18 cellular contexts compared by ENCODE assay signal in the genomic region with DNA sequence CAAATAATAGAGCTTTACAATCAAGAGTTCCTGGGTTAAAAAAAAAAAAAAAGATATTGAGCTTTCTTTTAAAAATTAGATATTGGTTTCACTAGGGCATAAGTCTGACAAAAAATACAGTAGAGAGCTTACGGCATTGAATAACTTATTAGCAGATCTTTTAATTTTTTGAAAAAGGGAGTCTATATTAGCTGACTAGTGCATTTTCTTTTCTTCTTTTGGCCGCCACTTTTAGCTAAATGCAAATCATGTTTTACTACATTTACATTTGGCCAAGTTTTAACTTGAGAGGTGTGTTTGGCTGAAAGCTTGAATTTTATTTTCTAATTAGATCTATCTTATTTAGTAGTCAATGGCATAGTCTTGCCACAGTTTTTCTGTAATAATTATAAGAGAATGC. TPM values are rescaled to one million over a fixed set of nuclear protein-coding genes. Genes with fewer than 3 reads are reported as not detected.
DNase-seq lines count a peak whose midpoint lies in the region; ATAC-seq, FAIRE-seq and TF ChIP-seq lines count a peak whose summit lies in the region.
"Had no signal": no experiment of that assay in that cellular context is flagged by ENCODE, and none has a peak within 500 bp of the region (broad histone marks: within the 10 kb centered on the region; RNA-seq: fewer than 3 reads in every experiment).

No MANE protein-coding gene starts in this region.

- no peaks in the 10 kb centered on the region for H4K20me1 ChIP-seq in H1 (replicated peaks in 1 of 2; ENCODE audit: control insufficient read depth in 1 of 2, insufficient read depth in 2 of 2, low read length in 2 of 2)

- no peak overlapping the region for H2BK12ac ChIP-seq in H1 (ENCODE audit: low read depth, low read length)

- H3K36me3 Mint-ChIP-seq in activated CD8-positive, alpha-beta T cell treated with anti-CD3 and anti-CD28 coated beads, Interleukin-2, amount 10 ng/mL, durations not matched to agents 7 days and 5 days (ENCODE audit: low read depth) = no peaks in the 10 kb centered on the region
- no peaks in the 10 kb centered on the region for H3K36me3 Mint-ChIP-seq in Calu3 (ENCODE audit: insufficient read depth, unreplicated experiment)
- H3K36me3 Mint-ChIP-seq: IgD-negative memory B cell had no signal

- TF ChIP-seq POLR2A in H1 (IDR thresholded peaks at IDR 0.05; ENCODE audit: control extremely low read depth in 1 of 2, low read depth in 2 of 2, low read length in 2 of 2) (no peak), lower leg skin (IDR thresholded peaks at IDR 0.05) (no peak)

- H3K14ac ChIP-seq in H1 (ENCODE audit: insufficient read length) = no peak overlapping the region

- no peak overlapping the region for H2BK20ac ChIP-seq in H1 (ENCODE audit: low read length)

- H2AK5ac ChIP-seq in H1 (ENCODE audit: low read depth, low read length) = no peak overlapping the region; the same call in 1 of the 2 replicates
- no peak overlapping the region for H2AK5ac ChIP-seq in mesendoderm (ENCODE audit: low read length)

- H3K23ac ChIP-seq in H1 (ENCODE audit: insufficient read length) (no peak overlapping the region), mesendoderm (ENCODE audit: low read length) (no peak overlapping the region)

- no peaks in the 10 kb centered on the region for H3K4me1 Mint-ChIP-seq in activated CD8-positive, alpha-beta T cell treated with anti-CD3 and anti-CD28 coated beads, Interleukin-2, amount 10 ng/mL, durations not matched to agents 7 days and 5 days (ENCODE audit: low read depth)
- no peaks in the 10 kb centered on the region for H3K4me1 Mint-ChIP-seq in Calu3 (ENCODE audit: low read depth, unreplicated experiment)

- FAIRE-seq in GM18507 (lab: Jason Lieb, UNC) = peak; percentile 5
- FAIRE-seq in H1 (lab: Jason Lieb, UNC) = no peak
- FAIRE-seq: G401.6 had no signal

- CTCF ChIA-PET in H1 (lab: Charles Lee; ENCODE audit: partially characterized antibody) = interaction anchor here (0.7 to 1.0 kb wide), 7 partner anchors 8 to 617 kb away, joined by 3 to 7 read pairs (median 3); no protein-coding TSS in a partner anchor
- CTCF ChIA-PET in activated CD8-positive, alpha-beta T cell treated with anti-CD3 and anti-CD28 coated beads, Interleukin-2, amount 10 ng/mL, durations not matched to agents 7 days and 5 days (lab: Charles Lee) = interaction anchor here (1.4 kb wide), 1 partner anchor 46 kb away, joined by 3 read pairs; no protein-coding TSS in a partner anchor
- CTCF ChIA-PET in Calu3 (lab: Charles Lee) = interaction anchor here (0.7 kb wide), 1 partner anchor 494 kb away, joined by 3 read pairs; no protein-coding TSS in a partner anchor

- H3K4ac ChIP-seq in H1 (replicated peaks; ENCODE audit: insufficient read length, low read depth, low read length) (no peak overlapping the region), mesendoderm (ENCODE audit: low read depth, low read length) (no peak overlapping the region)

- TF ChIP-seq CTCF in H1 (IDR thresholded peaks at IDR 0.05; ENCODE audit: control extremely low read depth in 1 of 3, insufficient read depth in 1 of 3, low read depth in 1 of 3, low read length in 3 of 3) = no peak
- TF ChIP-seq CTCF in Calu3 (IDR thresholded peaks at IDR 0.05; ENCODE audit: unreplicated experiment) = no peak
- TF ChIP-seq CTCF in lower leg skin (IDR thresholded peaks at IDR 0.05) = no peak

- no peaks in the 10 kb centered on the region for H3K79me2 ChIP-seq in H1 (ENCODE audit: control insufficient read depth in 1 of 2, insufficient read depth in 2 of 2, low read length in 2 of 2)
- H3K79me2 ChIP-seq in mesendoderm (ENCODE audit: control insufficient read depth, insufficient read depth, low read length) = no peaks in the 10 kb centered on the region

- H3K27ac ChIP-seq in HUES64 (ENCODE audit: low read depth, low read length) (peak overlapping the region; percentile 48), H1 (ENCODE audit: low read depth, low read length) (no peak overlapping the region), mesendoderm (ENCODE audit: low read depth, low read length) (no peak overlapping the region)
- H3K27ac ChIP-seq: KMS-11, PC-9, SJCRH30 had no signal

- H3K9ac ChIP-seq in HUES64 (ENCODE audit: low read depth, low read length) (no peak overlapping the region; the same call in 1 of the 2 replicates), H1 (replicated peaks in 1 of 4; ENCODE audit: extremely low read depth in 1 of 4, low read depth in 3 of 4, low read length in 3 of 4) (no peak overlapping the region), mesendoderm (ENCODE audit: low read length) (no peak overlapping the region)
- H3K9ac ChIP-seq: KMS-11 had no signal

- no peaks in the 10 kb centered on the region for H3K27me3 ChIP-seq in HUES64 (ENCODE audit: insufficient read depth, low read length)
- H3K27me3 ChIP-seq in H1 (replicated peaks in 1 of 4; ENCODE audit: control insufficient read depth in 3 of 4, extremely low read depth in 1 of 4, insufficient read depth in 3 of 4, low read length in 3 of 4) = no peaks in the 10 kb centered on the region
- no peaks in the 10 kb centered on the region for H3K27me3 ChIP-seq in mesendoderm (ENCODE audit: insufficient read depth, low read length, poor library complexity)
- H3K27me3 ChIP-seq: SJCRH30 had no signal

- WGBS in HUES64 = 50% methylated on average over 1 of the region's 2 CpGs
- 37% methylated on average over 2 of the region's 2 CpGs; no CpG with 5 or more reads in 1 of the 2 experiments for WGBS in H1 (ENCODE audit: extremely low coverage in 1 of 2, insufficient coverage in 1 of 2, insufficient read length in 1 of 2, insufficient replicate concordance in 2 of 2, low coverage in 1 of 2, low lambda C conversion rate in 2 of 2, missing lambda C conversion rate in 1 of 2), 2 experiments
- no CpG with 5 or more reads among the region's 2 CpGs for WGBS in mesendoderm (ENCODE audit: extremely low coverage, insufficient coverage, low lambda C conversion rate)
- WGBS in lower leg skin, 2 donors = 47 to 59% methylated on average over 2 of the region's 2 CpGs

- H2AFZ ChIP-seq in H1 (ENCODE audit: low read length) = no peak overlapping the region
- H2AFZ ChIP-seq: PC-9 had no signal

- H3K36me3 ChIP-seq in HUES64 (ENCODE audit: insufficient read depth, low read length) (no peaks in the 10 kb centered on the region), H1 (ENCODE audit: control insufficient read depth in 2 of 4, insufficient read depth in 4 of 4, low read length in 3 of 4) (no peaks in the 10 kb centered on the region), mesendoderm (ENCODE audit: control insufficient read depth, insufficient read depth, low read length) (no peaks in the 10 kb centered on the region)
- H3K36me3 ChIP-seq: SJCRH30 had no signal

- H3K4me3 ChIP-seq in HUES64 (ENCODE audit: low read length) (no peak overlapping the region), H1 (ENCODE audit: extremely low read depth in 1 of 4, insufficient read depth in 2 of 4, low read depth in 3 of 4, low read length in 4 of 4) (peak overlapping the region in 1 of 4 experiments; percentile 34; a peak in 1 of 8 replicates), mesendoderm (ENCODE audit: low read length) (no peak overlapping the region), lower leg skin (ENCODE audit: low read depth, poor library complexity, severe bottlenecking) (no peak overlapping the region)
- H3K4me3 ChIP-seq: PC-9, SJCRH30 had no signal

- no peaks in the 10 kb centered on the region for H3K79me1 ChIP-seq in H1 (ENCODE audit: low read depth, low read length)
- H3K79me1 ChIP-seq in mesendoderm (ENCODE audit: low read length) = no peaks in the 10 kb centered on the region

- intact Hi-C loops in Calu3 (cut with micrococcal nuclease; ENCODE audit: unreplicated experiment) (no loop called here), lower leg skin (cut with DNase I; ENCODE audit: low total_unique reads) (no loop called here)

- H3K18ac ChIP-seq in H1 (ENCODE audit: extremely low read depth, low read length) (no peak overlapping the region), mesendoderm (ENCODE audit: low read length) (no peak overlapping the region)

- no peak for TF ChIP-seq RAD21 in H1 (IDR thresholded peaks at IDR 0.05 in 1 of 2, conservative IDR thresholded peaks at IDR 0.05 in 1 of 2; ENCODE audit: low read depth in 2 of 2, low read length in 2 of 2)

- H3K4me2 ChIP-seq in H1 (ENCODE audit: insufficient read depth in 1 of 2, low read depth in 2 of 2, low read length in 2 of 2) (peak overlapping the region; percentile 16 to 45; a peak in 1 of 4 replicates), mesendoderm (ENCODE audit: low read length) (no peak overlapping the region)
- H3K4me2 ChIP-seq: KMS-11, PC-9 had no signal

- H3K9me3 ChIP-seq in HUES64 (ENCODE audit: insufficient read depth, low read depth, low read length) (no peaks in the 10 kb centered on the region), H1 (ENCODE audit: insufficient read depth in 2 of 2, low read depth in 1 of 2, low read length in 1 of 2) (no peaks in the 10 kb centered on the region)
- H3K9me3 ChIP-seq: SJCRH30 had no signal

- H2BK120ac ChIP-seq in H1 (replicated peaks; ENCODE audit: low read depth, low read length) = peak overlapping the region; percentile 96
- no peak overlapping the region for H2BK120ac ChIP-seq in mesendoderm (ENCODE audit: low read depth, low read length)

- DNase-seq in GM18507 (ENCODE audit: extremely low spot score, insufficient read length, low read depth) (no peak), H1 (ENCODE audit: low read depth in 1 of 2, low spot score in 2 of 2) (no peak), mesendoderm (no peak), Calu3 (no peak), lower leg skin (ENCODE audit: low spot score in 2 of 2) (no peak)
- no peak for DNase-seq in activated CD8-positive, alpha-beta T cell treated with anti-CD3 and anti-CD28 coated beads, Interleukin-2, amount 10 ng/mL, durations not matched to agents 7 days and 5 days
- DNase-seq: CD4-positive, alpha-beta T cell; MM.1S; NCI-H2029; NCI-H446; PC-9; SJCRH30 had no signal

- no peak overlapping the region for H4K91ac ChIP-seq in H1 (replicated peaks; ENCODE audit: insufficient read length, low read length)

- H3K23me2 ChIP-seq in H1 (ENCODE audit: low read depth, low read length) = no peaks in the 10 kb centered on the region

- ATAC-seq in activated CD8-positive, alpha-beta T cell treated with anti-CD3 and anti-CD28 coated beads, Interleukin-2, amount 10 ng/mL, durations not matched to agents 7 days and 5 days = no peak
- no peak for ATAC-seq in HG03378 (IDR thresholded peaks at IDR 0.05; ENCODE audit: unreplicated experiment)
- ATAC-seq: Right ventricle myocardium inferior had no signal

- H3K4me1 ChIP-seq in HUES64 (ENCODE audit: insufficient read depth, low read length) (peaks cover 23% of the 10 kb centered on the region), H1 (replicated peaks in 1 of 4; ENCODE audit: control insufficient read depth in 3 of 4, insufficient read depth in 4 of 4, low read length in 3 of 4) (peaks cover 1 to 6% (median 5%) of the 10 kb centered on the region in 4 experiments; a peak in 4 of 7 replicates), mesendoderm (ENCODE audit: control insufficient read depth, low read depth, low read length) (no peaks in the 10 kb centered on the region)
- H3K4me1 ChIP-seq: SJCRH30 had no signal

- POLR2A ChIA-PET in H1 (lab: Charles Lee; ENCODE audit: partially characterized antibody) = interaction anchor here (0.8 to 3.1 kb wide), 6 partner anchors 13 to 426 kb away, joined by 3 to 13 read pairs (median 4); a partner anchor contains a TSS
- POLR2A ChIA-PET in activated CD8-positive, alpha-beta T cell treated with anti-CD3 and anti-CD28 coated beads, Interleukin-2, amount 10 ng/mL, durations not matched to agents 7 days and 5 days (lab: Charles Lee) = no interaction called here

- H3K27me3 Mint-ChIP-seq in activated CD8-positive, alpha-beta T cell treated with anti-CD3 and anti-CD28 coated beads, Interleukin-2, amount 10 ng/mL, durations not matched to agents 7 days and 5 days (ENCODE audit: low read depth) = no peaks in the 10 kb centered on the region
- no peaks in the 10 kb centered on the region for H3K27me3 Mint-ChIP-seq in Calu3 (ENCODE audit: unreplicated experiment)
- H3K27me3 Mint-ChIP-seq: CD4-positive, alpha-beta T cell; IgD-negative memory B cell had no signal

- H4K5ac ChIP-seq in H1 (ENCODE audit: insufficient read length, low read depth, low read length) (peak overlapping the region; percentile 71), mesendoderm (ENCODE audit: low read length) (no peak overlapping the region)

- H2BK5ac ChIP-seq in H1 (ENCODE audit: low read depth, low read length) (0 out of 2 replicates have a peak overlapping the region, but pooled peaks have one; percentile 95), mesendoderm (ENCODE audit: low read length) (no peak overlapping the region)

- H3K9me3 Mint-ChIP-seq in activated CD8-positive, alpha-beta T cell treated with anti-CD3 and anti-CD28 coated beads, Interleukin-2, amount 10 ng/mL, durations not matched to agents 7 days and 5 days (ENCODE audit: insufficient read depth) = no peaks in the 10 kb centered on the region
- no peaks in the 10 kb centered on the region for H3K9me3 Mint-ChIP-seq in Calu3 (ENCODE audit: low read depth, unreplicated experiment)
- H3K9me3 Mint-ChIP-seq: CD4-positive, alpha-beta T cell had no signal

- H3K56ac ChIP-seq in H1 (replicated peaks; ENCODE audit: insufficient read length, low read depth, low read length) (no peak overlapping the region), mesendoderm (ENCODE audit: low read length) (no peak overlapping the region)

- no peak overlapping the region for H3K4me3 Mint-ChIP-seq in activated CD8-positive, alpha-beta T cell treated with anti-CD3 and anti-CD28 coated beads, Interleukin-2, amount 10 ng/mL, durations not matched to agents 7 days and 5 days
- H3K4me3 Mint-ChIP-seq in Calu3 (ENCODE audit: low read depth, unreplicated experiment) = no peak overlapping the region
- H3K4me3 Mint-ChIP-seq: CD4-positive, alpha-beta T cell; IgD-negative memory B cell had no signal

- H4K8ac ChIP-seq in H1 (ENCODE audit: extremely low read depth, insufficient read depth, low read length) (no peak overlapping the region), mesendoderm (ENCODE audit: low read depth, low read length) (no peak overlapping the region)

- TF ChIP-seq EP300 in H1 (IDR thresholded peaks at IDR 0.05; ENCODE audit: borderline replicate concordance in 1 of 2, low read depth in 2 of 2, low read length in 2 of 2) = no peak

- no TSS peak for BruUV-seq in Calu3 (replicated peaks; lab: Mats Ljungman, UMichigan)

- no peak overlapping the region for H3K27ac Mint-ChIP-seq in activated CD8-positive, alpha-beta T cell treated with anti-CD3 and anti-CD28 coated beads, Interleukin-2, amount 10 ng/mL, durations not matched to agents 7 days and 5 days
- H3K27ac Mint-ChIP-seq in Calu3 (ENCODE audit: unreplicated experiment) = no peak overlapping the region
- H3K27ac Mint-ChIP-seq: CD4-positive, alpha-beta T cell; IgD-negative memory B cell had no signal

- H2BK15ac ChIP-seq in H1 (ENCODE audit: low read length) (no peak overlapping the region), mesendoderm (replicated peaks; ENCODE audit: low read depth) (peak overlapping the region; percentile 19)

RNA-seq across cellular contexts. Expression of a gene that starts 43.4 kb away (rescaled TPM):
- polyA plus RNA-seq in HUES64 (2013, experiment 1 of 2) = 68.7 TPM
- polyA plus RNA-seq in HUES64 (2013, experiment 2 of 2) = 98.0 TPM
- total RNA-seq in H1 (2021; fragmentation: NEBNext Ultra II Directional; extraction: Animal tissue kit (Norgen Biotek cat#: 25700)) = 36.6 and 37.7 TPM in 2 replicates
- polyA plus RNA-seq in H1 (2011; rRNA removed) = 36.2 and 37.9 TPM in 2 replicates
- 33.4 TPM for polyA plus RNA-seq in H1 (2011; cell fraction: cytosol; rRNA removed)
- polyA plus RNA-seq in H1 (2011; cell fraction: nucleus; rRNA removed) = 26.4 TPM
- 20.8 to 29.9 TPM (median 25.4 TPM) in 4 replicates for polyA plus RNA-seq in H1 (2012, experiment 1 of 2)
- 22.0 TPM for polyA plus RNA-seq in H1 (2012, experiment 2 of 2)
- polyA plus RNA-seq in H1 (2013, experiment 1 of 2) = 27.3 TPM
- 27.5 TPM for polyA plus RNA-seq in H1 (2013, experiment 2 of 2)
- polyA minus RNA-seq in H1 (2011; rRNA and poly(A)+ RNA removed) = 42.7 and 50.5 TPM in 2 replicates
- 20.3 TPM for polyA minus RNA-seq in H1 (2011; cell fraction: cytosol; rRNA and poly(A)+ RNA removed)
- 30.0 TPM for polyA minus RNA-seq in H1 (2011; cell fraction: nucleus; rRNA and poly(A)+ RNA removed)
- 36.8 TPM for polyA plus RNA-seq in mesendoderm (2013, experiment 1 of 2)
- 35.8 TPM for polyA plus RNA-seq in mesendoderm (2013, experiment 2 of 2)
- total RNA-seq in activated CD8-positive, alpha-beta T cell treated with anti-CD3 and anti-CD28 coated beads, Interleukin-2, amount 10 ng/mL, durations not matched to agents 7 days and 5 days = under 1 TPM; 0.10 to 0.29 TPM
- total RNA-seq in Calu3 (2022) (13.3 and 13.6 TPM in 2 replicates), lower leg skin (10 to 100 TPM; 26.4 to 40.4 (median 37.0) TPM)
- polyA plus RNA-seq: IgD-negative memory B cell had no signal

Comparison
In these comparisons a context has a peak if more than half of its experiments do, and no peak if none do; other contexts are left out.
1. RNA of a gene that starts 43.4 kb away (total RNA-seq): 26.4 to 40.4 TPM in lower leg skin, 36.6 to 37.7 TPM in H1 and 13.3 to 13.6 TPM in Calu3; 0.10 to 0.29 TPM in activated CD8-positive, alpha-beta T cell treated with anti-CD3 and anti-CD28 coated beads, Interleukin-2, amount 10 ng/mL, durations not matched to agents 7 days and 5 days; every median in the first group is over 10 times any median in the second.